Comparison of ENCODE assay signal across 1 cellular context in genomic region chr6:24240380-24240779, GRCh38.
A peak's percentile ranks its signal among the peaks of the same experiment; 100 is the strongest.
TF ChIP-seq lines count a peak whose summit lies in the region.

No MANE protein-coding gene starts in this region.

TF ChIP-seq in IMR-90, 13 proteins besides CTCF, POLR2A, EP300 and RAD21 (continued from another document):
- TF ChIP-seq, protein P1, sequence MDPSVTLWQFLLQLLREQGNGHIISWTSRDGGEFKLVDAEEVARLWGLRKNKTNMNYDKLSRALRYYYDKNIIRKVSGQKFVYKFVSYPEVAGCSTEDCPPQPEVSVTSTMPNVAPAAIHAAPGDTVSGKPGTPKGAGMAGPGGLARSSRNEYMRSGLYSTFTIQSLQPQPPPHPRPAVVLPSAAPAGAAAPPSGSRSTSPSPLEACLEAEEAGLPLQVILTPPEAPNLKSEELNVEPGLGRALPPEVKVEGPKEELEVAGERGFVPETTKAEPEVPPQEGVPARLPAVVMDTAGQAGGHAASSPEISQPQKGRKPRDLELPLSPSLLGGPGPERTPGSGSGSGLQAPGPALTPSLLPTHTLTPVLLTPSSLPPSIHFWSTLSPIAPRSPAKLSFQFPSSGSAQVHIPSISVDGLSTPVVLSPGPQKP (IDR thresholded peaks at IDR 0.05; ENCODE audit: borderline replicate concordance, low read depth, low read length): no peak
- no peak for TF ChIP-seq MXI1 (IDR thresholded peaks at IDR 0.05; ENCODE audit: borderline replicate concordance, low read depth, low read length)
- no peak for TF ChIP-seq BHLHE40 (IDR thresholded peaks at IDR 0.05; ENCODE audit: low read depth, low read length)
- 0 out of 2 replicates have a peak, but pooled peaks have one; percentile 13 for TF ChIP-seq MAFK (IDR thresholded peaks at IDR 0.05; ENCODE audit: low read depth, low read length)
- no peak for TF ChIP-seq USF2 (IDR thresholded peaks at IDR 0.05; ENCODE audit: low read depth, low read length)
TF ChIP-seq in IMR-90: peak in this region for 1.
